Comparison of ENCODE assay signal across 13 cellular contexts in genomic region chr3:136995652-136996051, GRCh38. TPM values are rescaled to one million over a fixed set of nuclear protein-coding genes. Genes with fewer than 3 reads are reported as not detected.
DNase-seq lines count a peak whose midpoint lies in the region; ATAC-seq and TF ChIP-seq lines count a peak whose summit lies in the region.
"Had no signal": no experiment of that assay in that cellular context is flagged by ENCODE, and none has a peak within 500 bp of the region (broad histone marks: within the 10 kb centered on the region; RNA-seq: fewer than 3 reads in every experiment).

No MANE protein-coding gene starts in this region.

- H2BK20ac ChIP-seq in IMR-90 (ENCODE audit: low read depth, low read length) = no peak overlapping the region; the same call in 1 of the 2 replicates

- no peak overlapping the region for H3K23ac ChIP-seq in IMR-90 (ENCODE audit: low read depth, low read length)

- no peak overlapping the region for H2AK9ac ChIP-seq in IMR-90 (replicated peaks; ENCODE audit: low read depth, low read length, poor library complexity)

- no peak overlapping the region for H3K18ac ChIP-seq in IMR-90 (ENCODE audit: low read depth, low read length)

- no peaks in the 10 kb centered on the region for H3K36me3 ChIP-seq in IMR-90 (ENCODE audit: control insufficient read depth, insufficient read depth, low read length)
- H3K36me3 ChIP-seq in left lung = no peaks in the 10 kb centered on the region

- TF ChIP-seq CTCF in IMR-90 (conservative IDR thresholded peaks at IDR 0.05; ENCODE audit: low read depth, low read length) (no peak), left lung (IDR thresholded peaks at IDR 0.05) (no peak)

- H3K4ac ChIP-seq in IMR-90 (ENCODE audit: low read depth, low read length) = peak overlapping the region; percentile 26; the same call in 1 of the 2 replicates

- no peak overlapping the region for H3K56ac ChIP-seq in IMR-90 (ENCODE audit: extremely low read depth, insufficient read depth, low read length)

- WGBS in IMR-90 (ENCODE audit: extremely low coverage in 2 of 2, insufficient read length in 1 of 2), 2 experiments = no CpG with 5 or more reads among the region's 1 CpG

- DNase-seq in IMR-90 = no peak
- no peak for DNase-seq in left lung
- DNase-seq in substantia nigra (lab: John Stamatoyannopoulos, UW) = no peak
- DNase-seq in hippocampal formation (lab: John Stamatoyannopoulos, UW) = no peak
- no peak for DNase-seq in NK-92 (lab: John Stamatoyannopoulos, UW; ENCODE audit: unreplicated experiment)
- DNase-seq: activated CD4-positive, alpha-beta memory T cell treated with anti-CD3 and anti-CD28 coated beads for 36 hours; activated naive CD4-positive, alpha-beta T cell treated with anti-CD3 and anti-CD28 coated beads, Interleukin-2, amount 50 U/mL, for 16 hours; CD4-positive, alpha-beta T cell; effector CD8-positive, alpha-beta T cell had no signal

- CTCF ChIA-PET in IMR-90 (lab: Yijun Ruan, JAX) = no interaction called here

- H4K20me1 ChIP-seq in IMR-90 (ENCODE audit: insufficient read depth, low read length) = no peaks in the 10 kb centered on the region

- H3K4me1 ChIP-seq in IMR-90 (ENCODE audit: control insufficient read depth, insufficient read depth, low read length) = peaks cover 6% of the 10 kb centered on the region; the same call in 1 of the 2 replicates
- peaks cover 11 to 18% of the 10 kb centered on the region in 2 donors for H3K4me1 ChIP-seq in left lung

- no peak overlapping the region for H2BK15ac ChIP-seq in IMR-90 (ENCODE audit: low read depth, low read length)

- POLR2A ChIA-PET in IMR-90 (lab: Charles Lee; ENCODE audit: unreplicated experiment) = no interaction called here

- H3K27me3 ChIP-seq in IMR-90 (ENCODE audit: control insufficient read depth, insufficient read depth, low read length) (no peaks in the 10 kb centered on the region), left lung (no peaks in the 10 kb centered on the region)

- dilution Hi-C loops in IMR-90 (cut with HindIII; ENCODE audit: low sequenced_read_pairs, unreplicated experiment) = no loop called here

- H3K4me3 ChIP-seq in IMR-90 (ENCODE audit: insufficient read depth, low read depth, low read length) (no peak overlapping the region), left lung (no peak overlapping the region)
- H3K4me3 ChIP-seq: K562 had no signal

- H3K9me1 ChIP-seq in IMR-90 (ENCODE audit: insufficient read depth, low read length) = peaks cover 3% of the 10 kb centered on the region; the same call in 1 of the 2 replicates

- H3K79me1 ChIP-seq in IMR-90 (ENCODE audit: low read depth in 1 of 2, low read length in 2 of 2) = no peaks in the 10 kb centered on the region

- H3K27ac ChIP-seq in IMR-90 (ENCODE audit: insufficient read depth, low read length) (no peak overlapping the region), cingulate gyrus (ENCODE audit: low read depth, low read length) (peak overlapping the region; percentile 89), left lung (peak overlapping the region; percentile 59 to 81), substantia nigra (ENCODE audit: low read depth, low read length, poor library complexity, severe bottlenecking) (peak overlapping the region; percentile 49)

- no peak for TF ChIP-seq RAD21 in IMR-90 (IDR thresholded peaks at IDR 0.05; ENCODE audit: low read length)

- TF ChIP-seq POLR2A in IMR-90 (IDR thresholded peaks at IDR 0.05; ENCODE audit: low read depth, low read length) = no peak

- H3K9me3 ChIP-seq in IMR-90 (ENCODE audit: control insufficient read depth, insufficient read depth, low read length) (no peaks in the 10 kb centered on the region), left lung (no peaks in the 10 kb centered on the region)

- BruUV-seq in IMR-90 (replicated peaks; lab: Mats Ljungman, UMichigan) = no TSS peak

- H3K9ac ChIP-seq in IMR-90 (ENCODE audit: low read depth, low read length) = no peak overlapping the region

- intact Hi-C loops in IMR-90 (cut with micrococcal nuclease) = no loop called here
- intact Hi-C loops in left lung (cut with DNase I) = no loop called here

- no peak overlapping the region for H2BK120ac ChIP-seq in IMR-90 (ENCODE audit: low read depth, low read length)

- H3K4me2 ChIP-seq in IMR-90 (ENCODE audit: low read depth, low read length) = no peak overlapping the region

- H4K8ac ChIP-seq in IMR-90 (ENCODE audit: low read depth in 2 of 2, low read length in 2 of 2) = peak overlapping the region in 1 of 2 experiments; percentile 5; a peak in 1 of 4 replicates

- no peak overlapping the region for H4K91ac ChIP-seq in IMR-90 (ENCODE audit: insufficient read depth, low read depth, low read length)

- in situ Hi-C loops in IMR-90 (cut with MboI; ENCODE audit: low sequenced_read_pairs) = no loop called here

- no peak overlapping the region for H3K14ac ChIP-seq in IMR-90 (replicated peaks; ENCODE audit: low read depth, low read length)

- no peak for ATAC-seq in IMR-90 (ENCODE audit: low read depth)
- ATAC-seq in left lung = peak; percentile 17
- ATAC-seq in HG03460 (IDR thresholded peaks at IDR 0.05; ENCODE audit: unreplicated experiment) = no peak
- no peak for ATAC-seq in HG03139 (IDR thresholded peaks at IDR 0.05; ENCODE audit: unreplicated experiment)
- ATAC-seq: K562 had no signal

- no peak overlapping the region for H4K5ac ChIP-seq in IMR-90 (ENCODE audit: low read depth, low read length)

- H2AK5ac ChIP-seq in IMR-90 (ENCODE audit: low read depth, low read length) = no peak overlapping the region

- H2AFZ ChIP-seq in IMR-90 (replicated peaks; ENCODE audit: low read length, poor library complexity) = no peak overlapping the region

- no peak overlapping the region for H2BK5ac ChIP-seq in IMR-90 (ENCODE audit: low read depth, low read length, poor library complexity, severe bottlenecking)

TF ChIP-seq in IMR-90, 13 proteins besides CTCF, POLR2A, EP300 and RAD21:
- TF ChIP-seq USF2 (IDR thresholded peaks at IDR 0.05; ENCODE audit: low read depth, low read length) (no peak), RFX5 (IDR thresholded peaks at IDR 0.05; ENCODE audit: low read depth, low read length) (no peak), FOS (IDR thresholded peaks at IDR 0.05; ENCODE audit: low read depth, low read length) (no peak), NFE2L2 (IDR thresholded peaks at IDR 0.05; ENCODE audit: low read depth, low read length) (no peak), MAFK (IDR thresholded peaks at IDR 0.05; ENCODE audit: low read depth, low read length) (no peak), CEBPB (IDR thresholded peaks at IDR 0.05; ENCODE audit: low read depth, low read length) (no peak), CHD1 (IDR thresholded peaks at IDR 0.05; ENCODE audit: low read depth, low read length) (no peak), SMC3 (IDR thresholded peaks at IDR 0.05; ENCODE audit: low read depth, low read length) (no peak), ELK1 (IDR thresholded peaks at IDR 0.05; ENCODE audit: borderline replicate concordance, low read depth, low read length) (no peak), BHLHE40 (IDR thresholded peaks at IDR 0.05; ENCODE audit: low read depth, low read length) (no peak), MXI1 (IDR thresholded peaks at IDR 0.05; ENCODE audit: borderline replicate concordance, low read depth, low read length) (no peak), RCOR1 (IDR thresholded peaks at IDR 0.05; ENCODE audit: insufficient replicate concordance, low read length) (no peak), MAZ (IDR thresholded peaks at IDR 0.05; ENCODE audit: borderline replicate concordance, low read depth, low read length) (no peak)

RNA-seq across cellular contexts. Expression of gene IL20RB, which starts 37.9 kb away (rescaled TPM):
- 0.56 and 0.72 TPM in 2 replicates for total RNA-seq in IMR-90 (2012; rRNA removed)
- polyA plus RNA-seq in IMR-90 (2012; rRNA removed) = 0.72 and 0.97 TPM in 2 replicates
- 0.38 and 0.62 TPM in 2 replicates for polyA plus RNA-seq in IMR-90 (2012; cell fraction: cytosol; rRNA removed)
- polyA plus RNA-seq in IMR-90 (2012; cell fraction: nucleus; rRNA removed; ENCODE audit: low replicate concordance) = 1.1 and 3.3 TPM in 2 replicates
- 1 to 10 TPM in 1 of 2 donors, under 1 TPM in 1; 0.61 to 1.9 TPM for total RNA-seq in left lung
